ENCODE assay signal across 6 cellular contexts in genomic region chr1:215717677-215718076, GRCh38.
"Had no signal": no experiment of that assay in that cellular context is flagged by ENCODE, and none has a peak within 500 bp of the region (broad histone marks: within the 10 kb centered on the region; RNA-seq: fewer than 3 reads in every experiment).

No MANE protein-coding gene starts in this region.

- H3K9me3 Mint-ChIP-seq: GM23338, H9 had no signal

- ATAC-seq: GM23338, K562 had no signal

- H3K27ac Mint-ChIP-seq: GM23338, H9 had no signal

- H3K4me1 Mint-ChIP-seq: GM23338, H9 had no signal

- DNase-seq: H9, HCEC 1CT, IMR-90, KG1 had no signal

- H3K4me3 ChIP-seq: GM23338, K562 had no signal

- H3K4me3 Mint-ChIP-seq: GM23338, H9 had no signal
